ENCODE assay signal across 20 cellular contexts in the genomic region with DNA sequence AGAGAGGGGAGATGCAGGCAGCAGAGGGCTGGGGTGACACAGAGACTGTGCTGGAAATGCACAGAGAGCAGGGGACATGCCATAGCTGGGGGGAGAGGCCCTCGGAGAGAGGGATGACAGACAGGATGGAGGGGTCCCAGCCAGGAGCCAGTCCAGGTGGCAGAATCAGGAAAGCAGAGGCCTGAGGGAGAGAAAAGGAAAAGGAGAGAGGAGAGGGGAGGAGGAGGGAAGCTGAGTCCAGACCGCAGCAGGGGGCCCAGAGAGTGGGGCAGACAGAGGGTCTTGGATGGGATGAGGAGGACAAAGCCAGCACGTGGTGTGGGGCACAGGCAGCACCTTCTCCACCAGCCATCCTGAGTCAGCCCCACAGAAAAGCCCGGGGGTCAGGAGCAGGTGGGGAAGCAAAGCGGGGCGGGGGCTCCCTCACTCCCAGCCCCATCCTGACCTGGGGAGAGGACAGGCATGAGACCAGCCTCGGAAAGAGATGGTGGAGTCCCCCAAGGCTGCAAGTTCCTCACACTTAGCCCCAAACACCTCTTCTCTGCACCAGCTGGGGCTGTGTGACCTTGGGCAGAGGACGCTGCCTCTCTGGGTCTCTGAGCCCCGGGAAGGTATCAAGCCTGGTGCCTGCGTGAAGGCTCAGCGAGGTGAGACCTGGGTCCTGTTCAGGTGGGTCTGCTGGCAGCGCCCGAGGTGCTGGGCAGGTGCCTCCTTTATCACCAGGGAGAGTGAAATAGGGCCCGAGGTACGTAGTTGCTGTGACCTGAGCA. TPM values are rescaled to one million over a fixed set of nuclear protein-coding genes. Genes with fewer than 3 reads are reported as not detected.
DNase-seq lines count a peak whose midpoint lies in the region; ATAC-seq and TF ChIP-seq lines count a peak whose summit lies in the region.
"Had no signal": no experiment of that assay in that cellular context is flagged by ENCODE, and none has a peak within 500 bp of the region (broad histone marks: within the 10 kb centered on the region; RNA-seq: fewer than 3 reads in every experiment).

No MANE protein-coding gene starts in this region.

- intact Hi-C loops in sciatic nerve (cut with DNase I), result loop anchor here (10.0 kb wide), 1 partner anchor 217 kb away; no protein-coding TSS in a partner anchor

- H3K9me3 Mint-ChIP-seq in WTC11, result no peaks in the 10 kb centered on the region
- H3K9me3 Mint-ChIP-seq in activated T-cell treated with anti-CD3 and anti-CD28 coated beads, Interleukin-2, amount 50 U/mL, for 24 hours, result no peaks in the 10 kb centered on the region
- H3K9me3 Mint-ChIP-seq: activated CD4-positive, alpha-beta T cell treated with anti-CD3 and anti-CD28 coated beads, Interleukin-2, amount 10 ng/mL, durations not matched to agents 7 days and 5 days; activated naive CD4-positive, alpha-beta T cell treated with anti-CD3 and anti-CD28 coated beads, Interleukin-2, amount 10 ng/mL, durations not matched to agents 7 days and 5 days; CD8-positive, alpha-beta T cell; naive thymus-derived CD8-positive, alpha-beta T cell had no signal

- TF ChIP-seq CTCF in DND-41 (IDR thresholded peaks at IDR 0.05; ENCODE audit: borderline replicate concordance, extremely low read depth, low read length, poor library complexity, severe bottlenecking) (no peak), WTC11 (IDR thresholded peaks at IDR 0.05) (no peak)

- H4K20me1 ChIP-seq in DND-41 (ENCODE audit: insufficient read depth, low read length), result no peaks in the 10 kb centered on the region

- no peaks in the 10 kb centered on the region for H3K36me3 ChIP-seq in DND-41 (ENCODE audit: insufficient read depth, low read length)

- H3K4me1 ChIP-seq in DND-41 (ENCODE audit: insufficient read depth, low read length), result peaks cover 44% of the 10 kb centered on the region

- no peaks in the 10 kb centered on the region for H3K9me3 ChIP-seq in DND-41 (ENCODE audit: insufficient read depth, low read length, severe bottlenecking)

- no peaks in the 10 kb centered on the region for H3K79me2 ChIP-seq in DND-41 (ENCODE audit: insufficient read depth, low read length)

- H3K36me3 Mint-ChIP-seq in WTC11, result no peaks in the 10 kb centered on the region
- no peaks in the 10 kb centered on the region for H3K36me3 Mint-ChIP-seq in activated T-cell treated with anti-CD3 and anti-CD28 coated beads, Interleukin-2, amount 50 U/mL, for 24 hours (ENCODE audit: low read depth)
- H3K36me3 Mint-ChIP-seq: activated naive CD4-positive, alpha-beta T cell treated with anti-CD3 and anti-CD28 coated beads, Interleukin-2, amount 10 ng/mL, durations not matched to agents 7 days and 5 days; CD8-positive, alpha-beta T cell; naive thymus-derived CD8-positive, alpha-beta T cell had no signal

- peak overlapping the region; percentile 60 for H3K27ac Mint-ChIP-seq in WTC11
- H3K27ac Mint-ChIP-seq in activated T-cell treated with anti-CD3 and anti-CD28 coated beads, Interleukin-2, amount 50 U/mL, for 24 hours, result no peak overlapping the region
- H3K27ac Mint-ChIP-seq: activated CD4-positive, alpha-beta T cell treated with anti-CD3 and anti-CD28 coated beads, Interleukin-2, amount 10 ng/mL, durations not matched to agents 7 days and 5 days; activated naive CD4-positive, alpha-beta T cell treated with anti-CD3 and anti-CD28 coated beads, Interleukin-2, amount 10 ng/mL, durations not matched to agents 7 days and 5 days; CD8-positive, alpha-beta T cell had no signal

- no peak overlapping the region for H3K4me3 ChIP-seq in DND-41 (ENCODE audit: low read depth in 1 of 2, low read length in 2 of 2)

- H3K4me1 Mint-ChIP-seq in WTC11, result peaks cover 64% of the 10 kb centered on the region
- no peaks in the 10 kb centered on the region for H3K4me1 Mint-ChIP-seq in activated T-cell treated with anti-CD3 and anti-CD28 coated beads, Interleukin-2, amount 50 U/mL, for 24 hours (ENCODE audit: low read depth)
- H3K4me1 Mint-ChIP-seq: activated CD4-positive, alpha-beta T cell treated with anti-CD3 and anti-CD28 coated beads, Interleukin-2, amount 10 ng/mL, durations not matched to agents 7 days and 5 days; activated naive CD4-positive, alpha-beta T cell treated with anti-CD3 and anti-CD28 coated beads, Interleukin-2, amount 10 ng/mL, durations not matched to agents 7 days and 5 days had no signal

- H3K9ac ChIP-seq in DND-41 (ENCODE audit: low read depth, low read length), result no peak overlapping the region; the same call in 1 of the 2 replicates

- peaks cover 26% of the 10 kb centered on the region for H3K27me3 Mint-ChIP-seq in WTC11 (ENCODE audit: low read depth)
- H3K27me3 Mint-ChIP-seq in activated T-cell treated with anti-CD3 and anti-CD28 coated beads, Interleukin-2, amount 50 U/mL, for 24 hours, result peaks cover 11% of the 10 kb centered on the region
- H3K27me3 Mint-ChIP-seq: activated CD4-positive, alpha-beta T cell treated with anti-CD3 and anti-CD28 coated beads, Interleukin-2, amount 10 ng/mL, durations not matched to agents 7 days and 5 days had no signal

- H3K4me3 Mint-ChIP-seq in WTC11, result no peak overlapping the region; the same call in 1 of the 2 replicates
- no peak overlapping the region for H3K4me3 Mint-ChIP-seq in activated T-cell treated with anti-CD3 and anti-CD28 coated beads, Interleukin-2, amount 50 U/mL, for 24 hours
- H3K4me3 Mint-ChIP-seq: activated CD4-positive, alpha-beta T cell treated with anti-CD3 and anti-CD28 coated beads, Interleukin-2, amount 10 ng/mL, durations not matched to agents 7 days and 5 days; activated naive CD4-positive, alpha-beta T cell treated with anti-CD3 and anti-CD28 coated beads, Interleukin-2, amount 10 ng/mL, durations not matched to agents 7 days and 5 days; CD8-positive, alpha-beta T cell; naive thymus-derived CD8-positive, alpha-beta T cell had no signal

- peak overlapping the region; percentile 61; the same call in 1 of the 2 replicates for H3K27ac ChIP-seq in DND-41 (ENCODE audit: low read length)

- ATAC-seq in DND-41 (ENCODE audit: insufficient read depth, low read depth) (no peak), WTC11 (no peak), sciatic nerve (no peak)
- ATAC-seq: CD8-positive, alpha-beta T cell; left ventricle myocardium superior; naive thymus-derived CD8-positive, alpha-beta T cell had no signal

- POLR2A ChIA-PET in WTC11 (lab: Charles Lee), result no interaction called here

- DNase-seq in DND-41 (no peak), WTC11 (ENCODE audit: low spot score) (no peak), mesenteric fat pad (ENCODE audit: low spot score) (peak; percentile 81), sciatic nerve (ENCODE audit: low spot score) (peak; percentile 47), ureter (ENCODE audit: low spot score) (no peak), nucleus accumbens (lab: John Stamatoyannopoulos, UW) (no peak), germinal center (ENCODE audit: low spot score) (no peak)
- no peak for DNase-seq in activated T-cell treated with anti-CD3 and anti-CD28 coated beads, Interleukin-2, amount 50 U/mL, for 24 hours
- DNase-seq: activated CD4-positive, alpha-beta T cell treated with anti-CD3 and anti-CD28 coated beads, Interleukin-2, amount 10 ng/mL, durations not matched to agents 7 days and 5 days; activated naive CD4-positive, alpha-beta T cell treated with anti-CD3 and anti-CD28 coated beads, Interleukin-2, amount 10 ng/mL, durations not matched to agents 7 days and 5 days; activated T-cell treated with anti-CD3 and anti-CD28 coated beads for 4 hours; anterior cingulate cortex; CD8-positive, alpha-beta T cell; effector memory CD4-positive, alpha-beta T cell; left ventricle myocardium superior; naive thymus-derived CD8-positive, alpha-beta T cell; NCI-H1105 treated with DMSO at 0.1 percent for 48 hours; NCI-H510A; substantia nigra had no signal

- H3K27me3 ChIP-seq in DND-41 (ENCODE audit: insufficient read depth, low read length, poor library complexity), result no peaks in the 10 kb centered on the region

- H2AFZ ChIP-seq in DND-41 (ENCODE audit: low read depth, low read length), result no peak overlapping the region

- no peak overlapping the region for H3K4me2 ChIP-seq in DND-41 (ENCODE audit: insufficient read depth, low read length)

- CTCF ChIA-PET in WTC11 (lab: Charles Lee), result no interaction called here

TF ChIP-seq in WTC11, 78 proteins besides CTCF, POLR2A, EP300 and RAD21 (continues in another document):
- TF ChIP-seq ZNF138 (CRISPR knock-in tag; conservative IDR thresholded peaks at IDR 0.05) (no peak), NFATC4 (CRISPR knock-in tag; IDR thresholded peaks at IDR 0.05) (no peak), TEAD1 (CRISPR knock-in tag; IDR thresholded peaks at IDR 0.05) (no peak), STAT6 (CRISPR knock-in tag; conservative IDR thresholded peaks at IDR 0.05; ENCODE audit: low read depth) (no peak), TCF7 (CRISPR knock-in tag; IDR thresholded peaks at IDR 0.05; ENCODE audit: low read depth) (no peak), GRHL2 (CRISPR knock-in tag; IDR thresholded peaks at IDR 0.05; ENCODE audit: insufficient replicate concordance, severe bottlenecking) (no peak), ZNF396 (CRISPR knock-in tag; IDR thresholded peaks at IDR 0.05; ENCODE audit: borderline replicate concordance) (no peak), ZNF219 (CRISPR knock-in tag; IDR thresholded peaks at IDR 0.05; ENCODE audit: borderline replicate concordance) (no peak), ZNF232 (CRISPR knock-in tag; IDR thresholded peaks at IDR 0.05) (no peak), ZNF121 (CRISPR knock-in tag; IDR thresholded peaks at IDR 0.05) (no peak)

RNA-seq across cellular contexts. Expression of gene IGLL1, which starts 47.9 kb away (rescaled TPM):
- total RNA-seq in WTC11 (2021), result not detected in 3 replicates
- not detected for total RNA-seq in mesenteric fat pad
- not detected for total RNA-seq in sciatic nerve
- total RNA-seq in ureter, result not detected
- total RNA-seq: activated CD4-positive, alpha-beta T cell treated with anti-CD3 and anti-CD28 coated beads, Interleukin-2, amount 10 ng/mL, durations not matched to agents 7 days and 5 days; CD8-positive, alpha-beta T cell; left ventricle myocardium superior; LHCN-M2; naive thymus-derived CD8-positive, alpha-beta T cell had no signal

Comparison
In these comparisons a context has a peak if more than half of its experiments do, and no peak if none do; other contexts are left out.
1. DNase-seq: peak in mesenteric fat pad (single experiment) and sciatic nerve (single experiment); none in DND-41 (single experiment), WTC11 (single experiment), ureter (single experiment), nucleus accumbens (0 of 56), germinal center (single experiment) and activated T-cell treated with anti-CD3 and anti-CD28 coated beads, Interleukin-2, amount 50 U/mL, for 24 hours (single experiment).